ENCODE assay signal across 26 cellular contexts in genomic region chr2:16238756-16239150, GRCh38.
"Had no signal": no experiment of that assay in that cellular context is flagged by ENCODE, and none has a peak within 500 bp of the region (broad histone marks: within the 10 kb centered on the region; RNA-seq: fewer than 3 reads in every experiment).

No MANE protein-coding gene starts in this region.

- H3K4me3 Mint-ChIP-seq: stimulated activated effector memory CD8-positive, alpha-beta T cell treated with anti-CD3 and anti-CD28 coated beads, Interleukin-12 subunit alpha, Interleukin-12 subunit beta, amount 100 ng/mL, for 72 hours; stimulated activated memory B cell treated with anti-CD40 and anti-IgM and Interleukin-4, amounts not matched to agents 10 μg/mL and 1 μg/mL and 100 μg/mL, for 72 hours; stimulated activated naive B cell treated with anti-CD40 and anti-IgM and Interleukin-4, amounts not matched to agents 10 μg/mL and 1 μg/mL and 100 μg/mL, for 72 hours; stimulated activated naive CD8-positive, alpha-beta T cell treated with anti-CD3 and anti-CD28 coated beads, Interleukin-15, amount 100 ng/mL, for 72 hours; stimulated activated naive CD8-positive, alpha-beta T cell treated with anti-CD3 and anti-CD28 coated beads, Interleukin-15, Interleukin-2, amounts not matched to agents 100 ng/mL and 50 ng/mL, for 24 hours; type B pancreatic cell had no signal

- DNase-seq: stimulated activated CD4-positive, alpha-beta T cell treated with anti-CD3 and anti-CD28 coated beads, Interleukin-2, amount 100 ng/mL, for 48 hours; stimulated activated CD4-positive, alpha-beta T cell treated with anti-CD3 and anti-CD28 coated beads, Interleukin-4, amount 100 ng/mL, for 1 hour; stimulated activated CD4-positive, alpha-beta T cell treated with anti-CD3 and anti-CD28 coated beads, Interleukin-4, amount 100 ng/mL, for 4 hours; stimulated activated CD8-positive, alpha-beta memory T cell treated with anti-CD3 and anti-CD28 coated beads, Interleukin-4, amount 100 ng/mL, for 48 hours; stimulated activated naive B cell treated with anti-CD40 and anti-IgM and Interleukin-4, amounts not matched to agents 10 μg/mL and 1 μg/mL and 100 μg/mL, for 72 hours; stimulated activated naive CD4-positive, alpha-beta T cell; stimulated activated naive CD4-positive, alpha-beta T cell treated with Interleukin-2 at 50 U/mL for 16 hours; stimulated activated naive CD8-positive, alpha-beta T cell treated with anti-CD3 and anti-CD28 coated beads, Interleukin-15, amount 100 ng/mL, for 72 hours; stimulated activated naive CD8-positive, alpha-beta T cell treated with anti-CD3 and anti-CD28 coated beads, Interleukin-15, Interleukin-2, amounts not matched to agents 100 U/mL and 50 U/mL, for 24 hours; stomach; substantia nigra; testis; thyroid gland; transverse colon; upper lobe of right lung; uterus had no signal

- H3K4me1 Mint-ChIP-seq: stimulated activated effector memory CD8-positive, alpha-beta T cell treated with anti-CD3 and anti-CD28 coated beads, Interleukin-12 subunit alpha, Interleukin-12 subunit beta, amount 100 ng/mL, for 72 hours; stimulated activated memory B cell treated with anti-CD40 and anti-IgM and Interleukin-4, amounts not matched to agents 10 μg/mL and 1 μg/mL and 100 μg/mL, for 72 hours; stimulated activated naive B cell treated with anti-CD40 and anti-IgM and Interleukin-4, amounts not matched to agents 10 μg/mL and 1 μg/mL and 100 μg/mL, for 72 hours; stimulated activated naive CD8-positive, alpha-beta T cell treated with anti-CD3 and anti-CD28 coated beads, Interleukin-15, amount 100 ng/mL, for 72 hours had no signal

- H3K4me3 ChIP-seq: stomach, suprapubic skin, testis, thoracic aorta, thyroid gland, tibial artery, tibial nerve, transverse colon, upper lobe of left lung, upper lobe of right lung, uterus, vagina had no signal

- H3K36me3 Mint-ChIP-seq: stimulated activated effector memory CD8-positive, alpha-beta T cell treated with anti-CD3 and anti-CD28 coated beads, Interleukin-12 subunit alpha, Interleukin-12 subunit beta, amount 100 ng/mL, for 72 hours; stimulated activated memory B cell treated with anti-CD40 and anti-IgM and Interleukin-4, amounts not matched to agents 10 μg/mL and 1 μg/mL and 100 μg/mL, for 72 hours; stimulated activated naive B cell treated with anti-CD40 and anti-IgM and Interleukin-4, amounts not matched to agents 10 μg/mL and 1 μg/mL and 100 μg/mL, for 72 hours; type B pancreatic cell had no signal

- H3K4me1 ChIP-seq: stomach, suprapubic skin, testis, thyroid gland, tibial artery, tibial nerve, transverse colon, upper lobe of left lung, upper lobe of right lung, uterus, vagina had no signal

- H3K27ac Mint-ChIP-seq: stimulated activated effector memory CD8-positive, alpha-beta T cell treated with anti-CD3 and anti-CD28 coated beads, Interleukin-12 subunit alpha, Interleukin-12 subunit beta, amount 100 ng/mL, for 72 hours; stimulated activated memory B cell treated with anti-CD40 and anti-IgM and Interleukin-4, amounts not matched to agents 10 μg/mL and 1 μg/mL and 100 μg/mL, for 72 hours; stimulated activated naive B cell treated with anti-CD40 and anti-IgM and Interleukin-4, amounts not matched to agents 10 μg/mL and 1 μg/mL and 100 μg/mL, for 72 hours; stimulated activated naive CD8-positive, alpha-beta T cell treated with anti-CD3 and anti-CD28 coated beads, Interleukin-15, amount 100 ng/mL, for 72 hours; type B pancreatic cell had no signal

- H3K9me3 ChIP-seq: stomach, suprapubic skin, testis, thoracic aorta, thyroid gland, tibial artery, tibial nerve, transverse colon, upper lobe of left lung, upper lobe of right lung, uterus, vagina had no signal

- H3K27ac ChIP-seq: stomach, suprapubic skin, testis, thoracic aorta, thyroid gland, tibial artery, tibial nerve, transverse colon, upper lobe of left lung, upper lobe of right lung, uterus, vagina had no signal

- H3K36me3 ChIP-seq: stomach, suprapubic skin, thoracic aorta, thyroid gland, tibial artery, tibial nerve, transverse colon, upper lobe of left lung, upper lobe of right lung, uterus, vagina had no signal

- ATAC-seq: stimulated activated effector memory CD8-positive, alpha-beta T cell treated with anti-CD3 and anti-CD28 coated beads, Interleukin-12 subunit alpha, Interleukin-12 subunit beta, amount 100 ng/mL, for 72 hours; stimulated activated memory B cell treated with anti-CD40 and anti-IgM and Interleukin-4, amounts not matched to agents 10 μg/mL and 1 μg/mL and 100 μg/mL, for 72 hours; stimulated activated naive B cell treated with anti-CD40 and anti-IgM and Interleukin-4, amounts not matched to agents 10 μg/mL and 1 μg/mL and 100 μg/mL, for 72 hours; stimulated activated naive CD8-positive, alpha-beta T cell treated with anti-CD3 and anti-CD28 coated beads, Interleukin-15, amount 100 ng/mL, for 72 hours; stimulated activated naive CD8-positive, alpha-beta T cell treated with anti-CD3 and anti-CD28 coated beads, Interleukin-15, Interleukin-2, amounts not matched to agents 100 U/mL and 50 U/mL, for 24 hours; upper lobe of right lung had no signal

- H3K27me3 ChIP-seq: stomach, testis, thyroid gland, tibial artery, tibial nerve, transverse colon, upper lobe of left lung, upper lobe of right lung, uterus, vagina had no signal
